Comparison of ENCODE assay signal across 8 cellular contexts in the genomic region with DNA sequence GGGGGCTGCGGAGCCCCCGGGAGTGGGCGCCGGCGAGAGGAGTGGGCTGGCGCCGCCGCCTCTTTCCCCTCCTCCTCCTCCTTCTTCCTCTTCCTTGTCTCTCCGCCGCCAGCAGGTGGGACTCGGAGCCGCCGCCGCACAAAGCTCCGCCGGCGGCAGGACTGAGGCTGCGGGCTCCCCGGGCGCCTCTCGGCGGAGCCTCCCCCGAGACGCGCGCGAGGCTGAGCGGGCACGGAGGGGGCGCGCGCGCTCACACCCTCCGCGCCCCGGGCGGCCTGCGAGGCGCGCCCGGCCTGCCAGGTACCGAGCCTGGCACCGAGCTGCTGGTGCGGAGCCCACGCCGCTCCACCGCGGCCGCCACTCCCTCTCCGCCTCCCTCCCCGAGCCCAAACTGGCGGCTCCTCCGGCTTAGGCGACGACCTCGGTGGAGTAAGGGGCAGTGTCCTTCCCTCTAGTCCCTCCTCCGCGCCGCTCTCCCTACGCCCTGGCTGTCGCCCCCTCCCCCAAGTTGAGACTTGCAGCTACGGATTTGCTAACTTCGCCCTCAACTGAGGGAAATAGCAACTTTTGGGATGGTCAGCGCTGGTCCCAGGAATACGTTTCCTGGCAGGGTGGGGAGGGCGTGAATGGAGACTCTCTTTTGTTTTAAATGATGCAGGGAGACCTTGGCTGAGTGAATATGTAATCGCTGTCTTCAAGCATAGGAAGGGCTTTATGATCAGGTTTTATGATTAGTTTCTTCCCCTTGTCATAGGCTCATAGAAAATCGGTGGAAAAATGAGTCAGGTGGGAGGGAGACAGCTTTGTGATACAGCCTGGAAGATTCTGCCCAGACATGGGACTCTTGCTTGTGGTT.
A peak's percentile ranks its signal among the peaks of the same experiment; 100 is the strongest.
DNase-seq lines count a peak whose midpoint lies in the region; ATAC-seq, FAIRE-seq and TF ChIP-seq lines count a peak whose summit lies in the region.

No MANE protein-coding gene starts in this region.

- ATAC-seq in A549 (peak; percentile 76 to 81), GM18505 (IDR thresholded peaks at IDR 0.05; ENCODE audit: unreplicated experiment) (peak; percentile 67), HG03066 (IDR thresholded peaks at IDR 0.05; ENCODE audit: low read depth, unreplicated experiment) (peak; percentile 53), heart right ventricle (peak in 6 of 8 donors; percentile 33 to 82 (median 54))

- DNase-seq in A549 (ENCODE audit: low read depth in 1 of 2, low spot score in 1 of 2) (peak; percentile 24 to 52), NT2/D1 (ENCODE audit: low read depth, low spot score) (peak; percentile 48), heart right ventricle (no peak), putamen (ENCODE audit: low spot score) (peak; percentile 33), OCI-M2 (lab: John Stamatoyannopoulos, UW; ENCODE audit: unreplicated experiment) (no peak)
- peak; percentile 77 for DNase-seq in activated effector memory CD4-positive, alpha-beta T cell treated with anti-CD3 and anti-CD28 coated beads, Interleukin-2, amount 50 U/mL, for 16 hours

- CTCF ChIA-PET in A549 (lab: Yijun Ruan, JAX) = interaction anchor here (0.5 to 1.8 kb wide), 10 partner anchors 14 to 205 kb away, joined by 3 to 6 read pairs (median 4); no protein-coding TSS in a partner anchor

- POLR2A ChIA-PET in A549 (lab: Yijun Ruan, JAX) = interaction anchor here (0.5 to 2.0 kb wide), 3 partner anchors 199 to 768 kb away, joined by 3 to 14 read pairs (median 13); partner anchors contain the start of gene CAND1

- H3K27me3 ChIP-seq in NT2/D1 (ENCODE audit: insufficient read depth, insufficient read length) (peaks cover 22% of the 10 kb centered on the region), heart right ventricle (peaks cover 0 to 53% (median 48%) of the 10 kb centered on the region in 7 donors)

- H3K9me3 ChIP-seq in A549 = no peaks in the 10 kb centered on the region
- no peaks in the 10 kb centered on the region for H3K9me3 ChIP-seq in NT2/D1 (ENCODE audit: insufficient read depth, low read length)
- no peaks in the 10 kb centered on the region for H3K9me3 ChIP-seq in heart right ventricle

- H3K4me1 ChIP-seq in A549 (peaks cover 13% of the 10 kb centered on the region), NT2/D1 (ENCODE audit: insufficient read depth, insufficient read length) (no peaks in the 10 kb centered on the region), heart right ventricle (peaks cover 0 to 14% (median 5%) of the 10 kb centered on the region in 9 donors)

- TF ChIP-seq RAD21 in A549 (conservative IDR thresholded peaks at IDR 0.05 in 1 of 2, IDR thresholded peaks at IDR 0.05 in 1 of 2) = no peak; a peak in 1 of 5 replicates

- intact Hi-C loops in heart right ventricle (cut with DNase I) = no loop called here

- H3K4me2 ChIP-seq in A549 = peak overlapping the region; percentile 97

- TF ChIP-seq CTCF in A549 (IDR thresholded peaks at IDR 0.05) = no peak
- peak in 1 of 9 donors; percentile 11 for TF ChIP-seq CTCF in heart right ventricle (IDR thresholded peaks at IDR 0.05)

- peak overlapping the region; percentile 80 for H3K9ac ChIP-seq in NT2/D1 (ENCODE audit: insufficient read length, low read depth)

- peak overlapping the region; percentile 75 for H3K4me3 ChIP-seq in A549
- H3K4me3 ChIP-seq in NT2/D1 (ENCODE audit: insufficient read length, low read depth) = peak overlapping the region; percentile 75
- peak overlapping the region; percentile 0 to 61 (median 52) for H3K4me3 ChIP-seq in heart right ventricle

- WGBS in A549 (ENCODE audit: missing lambda C conversion rate) = 9% methylated on average over 22 of the region's 68 CpGs
- 2 to 4% methylated on average over 47 to 67 of the region's 68 CpGs for WGBS in heart right ventricle, 2 donors

- H3K36me3 ChIP-seq in NT2/D1 (ENCODE audit: insufficient read depth, insufficient read length, low read length) (no peaks in the 10 kb centered on the region), heart right ventricle (no peaks in the 10 kb centered on the region)

- TF ChIP-seq EP300 in A549 (IDR thresholded peaks at IDR 0.05) = no peak

- peak overlapping the region; percentile 89 to 91 for H3K27ac ChIP-seq in A549
- H3K27ac ChIP-seq in heart right ventricle = no peak overlapping the region

- no peak for FAIRE-seq in A549 (lab: Jason Lieb, UNC)

- TF ChIP-seq POLR2A in A549 (IDR thresholded peaks at IDR 0.05; ENCODE audit: low read length) (peak; percentile 52), GM18505 (IDR thresholded peaks at IDR 0.05; ENCODE audit: borderline replicate concordance, extremely low read depth, insufficient read depth, insufficient read length) (no peak)

TF ChIP-seq in A549, 52 proteins besides CTCF, POLR2A, EP300 and RAD21:
- 0 out of 2 replicates have a peak, but pooled peaks have one; percentile 44 for TF ChIP-seq MAX (IDR thresholded peaks at IDR 0.05)
- TF ChIP-seq CHD2 (IDR thresholded peaks at IDR 0.05; ENCODE audit: low read length, partially characterized antibody) = no peak

Comparison
In these comparisons a context has a peak if more than half of its experiments do, and no peak if none do; other contexts are left out.
1. DNase-seq: peak in A549 (2 of 2), NT2/D1 (single experiment), activated effector memory CD4-positive, alpha-beta T cell treated with anti-CD3 and anti-CD28 coated beads, Interleukin-2, amount 50 U/mL, for 16 hours (single experiment) and putamen (single experiment); none in heart right ventricle (0 of 2) and OCI-M2 (single experiment).
2. H3K27ac ChIP-seq: peak in A549 (2 of 2); none in heart right ventricle (0 of 10).
3. Peak in every context shown above with its lines, with median percentiles within 50 percentile points of each other: ATAC-seq and H3K4me3 ChIP-seq.